ENCODE assay signal across 1 cellular context in genomic region chr21:29095203-29095602, GRCh38.
TF ChIP-seq lines count a peak whose summit lies in the region.

No MANE protein-coding gene starts in this region.

TF ChIP-seq in GM23338, 12 proteins besides CTCF, POLR2A, EP300 and RAD21 (continued from another document):
- TF ChIP-seq ZNF462 (CRISPR knock-in tag; IDR thresholded peaks at IDR 0.05) (no peak), STAT1 (IDR thresholded peaks at IDR 0.05; ENCODE audit: unreplicated experiment) (no peak), REST (IDR thresholded peaks at IDR 0.05; ENCODE audit: unreplicated experiment) (no peak), NANOG (IDR thresholded peaks at IDR 0.05; ENCODE audit: borderline replicate concordance) (no peak), ZNF331 (CRISPR knock-in tag; IDR thresholded peaks at IDR 0.05; ENCODE audit: low read depth) (no peak), ETS1 (IDR thresholded peaks at IDR 0.05) (no peak), CREB1 (CRISPR knock-in tag; IDR thresholded peaks at IDR 0.05; ENCODE audit: low read depth) (no peak), ZNF114 (CRISPR knock-in tag; IDR thresholded peaks at IDR 0.05) (no peak), EZH2phosphoT487 (IDR thresholded peaks at IDR 0.05; ENCODE audit: unreplicated experiment) (no peak)
